ENCODE assay signal across 2 cellular contexts in genomic region chr19:14494910-14495677, GRCh38.
TF ChIP-seq lines count a peak whose summit lies in the region.

No MANE protein-coding gene starts in this region.

TF ChIP-seq in SK-N-SH, 30 proteins besides CTCF, POLR2A, EP300 and RAD21 (continued from another document):
- TF ChIP-seq, protein P1, sequence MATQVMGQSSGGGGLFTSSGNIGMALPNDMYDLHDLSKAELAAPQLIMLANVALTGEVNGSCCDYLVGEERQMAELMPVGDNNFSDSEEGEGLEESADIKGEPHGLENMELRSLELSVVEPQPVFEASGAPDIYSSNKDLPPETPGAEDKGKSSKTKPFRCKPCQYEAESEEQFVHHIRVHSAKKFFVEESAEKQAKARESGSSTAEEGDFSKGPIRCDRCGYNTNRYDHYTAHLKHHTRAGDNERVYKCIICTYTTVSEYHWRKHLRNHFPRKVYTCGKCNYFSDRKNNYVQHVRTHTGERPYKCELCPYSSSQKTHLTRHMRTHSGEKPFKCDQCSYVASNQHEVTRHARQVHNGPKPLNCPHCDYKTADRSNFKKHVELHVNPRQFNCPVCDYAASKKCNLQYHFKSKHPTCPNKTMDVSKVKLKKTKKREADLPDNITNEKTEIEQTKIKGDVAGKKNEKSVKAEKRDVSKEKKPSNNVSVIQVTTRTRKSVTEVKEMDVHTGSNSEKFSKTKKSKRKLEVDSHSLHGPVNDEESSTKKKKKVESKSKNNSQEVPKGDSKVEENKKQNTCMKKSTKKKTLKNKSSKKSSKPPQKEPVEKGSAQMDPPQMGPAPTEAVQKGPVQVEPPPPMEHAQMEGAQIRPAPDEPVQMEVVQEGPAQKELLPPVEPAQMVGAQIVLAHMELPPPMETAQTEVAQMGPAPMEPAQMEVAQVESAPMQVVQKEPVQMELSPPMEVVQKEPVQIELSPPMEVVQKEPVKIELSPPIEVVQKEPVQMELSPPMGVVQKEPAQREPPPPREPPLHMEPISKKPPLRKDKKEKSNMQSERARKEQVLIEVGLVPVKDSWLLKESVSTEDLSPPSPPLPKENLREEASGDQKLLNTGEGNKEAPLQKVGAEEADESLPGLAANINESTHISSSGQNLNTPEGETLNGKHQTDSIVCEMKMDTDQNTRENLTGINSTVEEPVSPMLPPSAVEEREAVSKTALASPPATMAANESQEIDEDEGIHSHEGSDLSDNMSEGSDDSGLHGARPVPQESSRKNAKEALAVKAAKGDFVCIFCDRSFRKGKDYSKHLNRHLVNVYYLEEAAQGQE (IDR thresholded peaks at IDR 0.05; ENCODE audit: low read depth, low read length): no peak
- TF ChIP-seq ZBTB33 (IDR thresholded peaks at IDR 0.05; ENCODE audit: borderline replicate concordance, low read depth) (no peak), RCOR1 (IDR thresholded peaks at IDR 0.05; ENCODE audit: low read length) (no peak), FOSL2 (IDR thresholded peaks at IDR 0.05; ENCODE audit: borderline replicate concordance, low read depth) (no peak), RFX5 (IDR thresholded peaks at IDR 0.05; ENCODE audit: low read length) (no peak), POLR2AphosphoS5 (IDR thresholded peaks at IDR 0.05; ENCODE audit: low read depth, low read length) (no peak), SMC3 (IDR thresholded peaks at IDR 0.05; ENCODE audit: low read depth, low read length) (no peak), NFIC (IDR thresholded peaks at IDR 0.05; ENCODE audit: borderline replicate concordance) (no peak), RXRA (IDR thresholded peaks at IDR 0.05; ENCODE audit: borderline replicate concordance, low read depth) (no peak)
- TF ChIP-seq, protein P2, sequence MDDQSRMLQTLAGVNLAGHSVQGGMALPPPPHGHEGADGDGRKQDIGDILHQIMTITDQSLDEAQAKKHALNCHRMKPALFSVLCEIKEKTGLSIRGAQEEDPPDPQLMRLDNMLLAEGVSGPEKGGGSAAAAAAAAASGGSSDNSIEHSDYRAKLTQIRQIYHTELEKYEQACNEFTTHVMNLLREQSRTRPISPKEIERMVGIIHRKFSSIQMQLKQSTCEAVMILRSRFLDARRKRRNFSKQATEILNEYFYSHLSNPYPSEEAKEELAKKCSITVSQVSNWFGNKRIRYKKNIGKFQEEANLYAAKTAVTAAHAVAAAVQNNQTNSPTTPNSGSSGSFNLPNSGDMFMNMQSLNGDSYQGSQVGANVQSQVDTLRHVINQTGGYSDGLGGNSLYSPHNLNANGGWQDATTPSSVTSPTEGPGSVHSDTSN (IDR thresholded peaks at IDR 0.05): no peak
- TF ChIP-seq, protein P3, sequence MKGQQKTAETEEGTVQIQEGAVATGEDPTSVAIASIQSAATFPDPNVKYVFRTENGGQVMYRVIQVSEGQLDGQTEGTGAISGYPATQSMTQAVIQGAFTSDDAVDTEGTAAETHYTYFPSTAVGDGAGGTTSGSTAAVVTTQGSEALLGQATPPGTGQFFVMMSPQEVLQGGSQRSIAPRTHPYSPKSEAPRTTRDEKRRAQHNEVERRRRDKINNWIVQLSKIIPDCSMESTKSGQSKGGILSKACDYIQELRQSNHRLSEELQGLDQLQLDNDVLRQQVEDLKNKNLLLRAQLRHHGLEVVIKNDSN (IDR thresholded peaks at IDR 0.05; ENCODE audit: borderline replicate concordance, low read depth): no peak
- TF ChIP-seq, protein P4, sequence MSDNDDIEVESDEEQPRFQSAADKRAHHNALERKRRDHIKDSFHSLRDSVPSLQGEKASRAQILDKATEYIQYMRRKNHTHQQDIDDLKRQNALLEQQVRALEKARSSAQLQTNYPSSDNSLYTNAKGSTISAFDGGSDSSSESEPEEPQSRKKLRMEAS (IDR thresholded peaks at IDR 0.05; ENCODE audit: low read depth): no peak
- TF ChIP-seq, protein P5, sequence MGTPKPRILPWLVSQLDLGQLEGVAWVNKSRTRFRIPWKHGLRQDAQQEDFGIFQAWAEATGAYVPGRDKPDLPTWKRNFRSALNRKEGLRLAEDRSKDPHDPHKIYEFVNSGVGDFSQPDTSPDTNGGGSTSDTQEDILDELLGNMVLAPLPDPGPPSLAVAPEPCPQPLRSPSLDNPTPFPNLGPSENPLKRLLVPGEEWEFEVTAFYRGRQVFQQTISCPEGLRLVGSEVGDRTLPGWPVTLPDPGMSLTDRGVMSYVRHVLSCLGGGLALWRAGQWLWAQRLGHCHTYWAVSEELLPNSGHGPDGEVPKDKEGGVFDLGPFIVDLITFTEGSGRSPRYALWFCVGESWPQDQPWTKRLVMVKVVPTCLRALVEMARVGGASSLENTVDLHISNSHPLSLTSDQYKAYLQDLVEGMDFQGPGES (IDR thresholded peaks at IDR 0.05; ENCODE audit: low read depth, low read length): no peak

TF ChIP-seq in SK-N-SH treated with all-trans-retinoic acid at 6 μM for 48 hours, 23 proteins besides CTCF, POLR2A, EP300 and RAD21 (continued from another document):
- TF ChIP-seq, protein P6, sequence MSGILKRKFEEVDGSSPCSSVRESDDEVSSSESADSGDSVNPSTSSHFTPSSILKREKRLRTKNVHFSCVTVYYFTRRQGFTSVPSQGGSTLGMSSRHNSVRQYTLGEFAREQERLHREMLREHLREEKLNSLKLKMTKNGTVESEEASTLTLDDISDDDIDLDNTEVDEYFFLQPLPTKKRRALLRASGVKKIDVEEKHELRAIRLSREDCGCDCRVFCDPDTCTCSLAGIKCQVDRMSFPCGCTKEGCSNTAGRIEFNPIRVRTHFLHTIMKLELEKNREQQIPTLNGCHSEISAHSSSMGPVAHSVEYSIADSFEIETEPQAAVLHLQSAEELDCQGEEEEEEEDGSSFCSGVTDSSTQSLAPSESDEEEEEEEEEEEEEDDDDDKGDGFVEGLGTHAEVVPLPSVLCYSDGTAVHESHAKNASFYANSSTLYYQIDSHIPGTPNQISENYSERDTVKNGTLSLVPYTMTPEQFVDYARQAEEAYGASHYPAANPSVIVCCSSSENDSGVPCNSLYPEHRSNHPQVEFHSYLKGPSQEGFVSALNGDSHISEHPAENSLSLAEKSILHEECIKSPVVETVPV (CRISPR knock-in tag; IDR thresholded peaks at IDR 0.05): no peak
- TF ChIP-seq ZC3H10 (CRISPR knock-in tag; IDR thresholded peaks at IDR 0.05) (no peak), ZFP3 (CRISPR knock-in tag; IDR thresholded peaks at IDR 0.05) (no peak)
